11 cellular contexts compared by ENCODE assay signal in the genomic region with DNA sequence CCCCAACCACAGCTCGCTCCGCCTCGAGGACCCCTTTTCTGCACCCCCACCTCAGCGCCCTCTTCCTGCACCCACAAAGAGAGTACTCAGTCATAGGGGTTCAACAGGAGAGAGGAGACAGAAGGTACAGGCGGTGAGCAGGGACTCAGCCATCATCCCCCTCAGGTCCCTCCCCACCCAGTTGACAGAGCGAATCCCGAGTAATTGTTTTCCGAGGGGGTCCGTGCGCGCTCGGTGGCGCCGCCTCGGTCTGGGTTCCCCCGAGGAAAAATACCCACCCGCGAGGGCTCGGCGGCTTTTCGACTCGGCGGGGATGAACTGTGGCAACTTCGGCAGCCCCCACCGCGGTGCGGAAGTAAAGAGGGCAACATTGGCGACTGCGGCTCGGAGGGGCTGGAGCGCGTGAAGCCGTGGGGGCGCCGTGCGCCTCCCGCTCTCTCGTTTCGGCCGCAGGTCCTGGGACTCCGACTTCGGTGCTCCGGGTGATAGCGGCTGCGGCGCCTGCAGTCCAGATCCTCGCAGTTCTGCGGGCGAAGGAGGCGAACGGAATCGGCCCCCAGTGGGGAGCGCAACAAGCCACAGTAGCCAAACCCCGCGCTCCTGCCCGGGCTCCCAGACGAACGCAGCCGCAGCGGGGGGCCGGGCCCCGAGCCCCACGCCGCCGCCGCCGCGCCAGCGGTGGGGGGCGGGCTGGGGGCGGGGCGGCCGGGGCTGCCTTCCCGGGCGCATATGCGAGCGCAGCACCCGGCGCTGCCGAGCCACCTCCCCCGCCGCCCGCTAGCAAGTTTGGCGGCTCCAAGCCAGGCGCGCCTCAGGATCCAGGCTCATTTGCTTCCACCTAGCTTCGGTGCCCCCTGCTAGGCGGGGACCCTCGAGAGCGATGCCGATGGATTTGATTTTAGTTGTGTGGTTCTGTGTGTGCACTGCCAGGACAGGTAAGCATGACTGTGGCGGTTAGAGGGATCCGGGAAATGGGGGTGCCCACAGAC. TPM values are rescaled to one million over a fixed set of nuclear protein-coding genes. Genes with fewer than 3 reads are reported as not detected.
DNase-seq lines count a peak whose midpoint lies in the region; ATAC-seq, FAIRE-seq and TF ChIP-seq lines count a peak whose summit lies in the region.
"Had no signal": no experiment of that assay in that cellular context is flagged by ENCODE, and none has a peak within 500 bp of the region (broad histone marks: within the 10 kb centered on the region; RNA-seq: fewer than 3 reads in every experiment).

A gene (plus strand): TSS at position 743 of the 989 bp plus-strand sequence.

- peaks cover 0 to 14% (median 5%) of the 10 kb centered on the region in 9 donors for H3K4me1 ChIP-seq in heart right ventricle
- H3K4me1 ChIP-seq in adipocyte (ENCODE audit: control insufficient read depth, insufficient read depth, low read length): no peaks in the 10 kb centered on the region
- no peaks in the 10 kb centered on the region for H3K4me1 ChIP-seq in Caco-2

- H3K36me3 ChIP-seq in heart right ventricle (no peaks in the 10 kb centered on the region), adipocyte (ENCODE audit: control insufficient read depth, insufficient read depth, low read length, severe bottlenecking) (no peaks in the 10 kb centered on the region), Caco-2 (ENCODE audit: control insufficient read depth, insufficient read depth, low read length) (no peaks in the 10 kb centered on the region)

- H3K27me3 Mint-ChIP-seq in memory B cell (peaks cover 28% of the 10 kb centered on the region), Caco-2 (ENCODE audit: insufficient read depth, unreplicated experiment) (peaks cover 19% of the 10 kb centered on the region)

- intact Hi-C loops in heart right ventricle (cut with DNase I): no loop called here
- intact Hi-C loops in Right ventricle myocardium superior (cut with DNase I): no loop called here
- intact Hi-C loops in Caco-2 (cut with micrococcal nuclease; ENCODE audit: unreplicated experiment): no loop called here

- no peaks in the 10 kb centered on the region for H3K9me3 Mint-ChIP-seq in memory B cell
- no peaks in the 10 kb centered on the region for H3K9me3 Mint-ChIP-seq in Caco-2 (ENCODE audit: unreplicated experiment)

- H3K36me3 Mint-ChIP-seq in memory B cell (no peaks in the 10 kb centered on the region), Caco-2 (ENCODE audit: insufficient read depth, unreplicated experiment) (no peaks in the 10 kb centered on the region)

- ATAC-seq in heart right ventricle: no peak
- no peak for ATAC-seq in Right ventricle myocardium superior (ENCODE audit: poor library complexity)
- ATAC-seq in memory B cell (ENCODE audit: low read depth): no peak
- no peak for ATAC-seq in GM19395 (IDR thresholded peaks at IDR 0.05; ENCODE audit: unreplicated experiment)

- 1% methylated on average over 85 to 93 of the region's 93 CpGs for WGBS in heart right ventricle, 2 donors

- no peak within 1 kb of the TSS for H3K27ac ChIP-seq in heart right ventricle

- H3K27me3 ChIP-seq in heart right ventricle (peaks cover 4 to 88% (median 73%) of the 10 kb centered on the region in 7 donors), adipocyte (replicated peaks; ENCODE audit: control insufficient read depth, insufficient read depth, low read length) (peaks cover 64% of the 10 kb centered on the region), Caco-2 (replicated peaks; ENCODE audit: control insufficient read depth, insufficient read depth, low read length) (no peaks in the 10 kb centered on the region)

- H3K27ac Mint-ChIP-seq in memory B cell: no peak within 1 kb of the TSS
- no peak within 1 kb of the TSS for H3K27ac Mint-ChIP-seq in Caco-2 (ENCODE audit: unreplicated experiment)

- no TSS peak for BruUV-seq in Caco-2 (replicated peaks; lab: Mats Ljungman, UMichigan)

- no peak for FAIRE-seq in urothelium cell line (lab: Jason Lieb, UNC)

- CTCF ChIA-PET in Caco-2 (lab: Charles Lee): no interaction called here

- no peak within 1 kb of the TSS for H3K9ac ChIP-seq in adipocyte (ENCODE audit: low read length)

- peak within 1 kb of the TSS in 9 of 10 donors; percentile 9 to 42 (median 19) for H3K4me3 ChIP-seq in heart right ventricle
- peak within 1 kb of the TSS; percentile 37 for H3K4me3 ChIP-seq in adipocyte (ENCODE audit: low read length)
- no peak within 1 kb of the TSS for H3K4me3 ChIP-seq in Caco-2 (ENCODE audit: low read depth, low read length)

- peak within 1 kb of the TSS; percentile 9 for H3K4me3 Mint-ChIP-seq in memory B cell
- no peak within 1 kb of the TSS for H3K4me3 Mint-ChIP-seq in Caco-2 (ENCODE audit: unreplicated experiment)

- TF ChIP-seq CTCF in heart right ventricle (IDR thresholded peaks at IDR 0.05) (no peak), Caco-2 (IDR thresholded peaks at IDR 0.05; ENCODE audit: insufficient read depth in 1 of 2, low read depth in 1 of 2, low read length in 1 of 2, severe bottlenecking in 1 of 2, unreplicated experiment in 1 of 2) (no peak)

- peaks cover 6% of the 10 kb centered on the region for H3K4me1 Mint-ChIP-seq in memory B cell
- H3K4me1 Mint-ChIP-seq in Caco-2 (ENCODE audit: low read depth, unreplicated experiment): no peaks in the 10 kb centered on the region

- POLR2A ChIA-PET in Caco-2 (lab: Charles Lee): no interaction called here

- DNase-seq in heart right ventricle (no peak), Right ventricle myocardium superior (no peak), adipocyte (ENCODE audit: low read depth) (no peak), memory B cell (ENCODE audit: low spot score in 2 of 2) (no peak), urothelium cell line (ENCODE audit: low spot score) (peak; percentile 61), Caco-2 (no peak)
- no peak for DNase-seq in stimulated activated CD4-positive, alpha-beta T cell treated with anti-CD3 and anti-CD28 coated beads, Interleukin-2, amount 100 ng/mL, for 48 hours
- DNase-seq: activated naive CD4-positive, alpha-beta T cell treated with Interleukin-2 at 50 U/mL for 16 hours; stimulated activated CD4-positive, alpha-beta T cell treated with anti-CD3 and anti-CD28 coated beads, Interleukin-4, amount 100 ng/mL, for 1 hour; T-helper 1 cell had no signal

- H3K9me3 ChIP-seq in heart right ventricle (no peaks in the 10 kb centered on the region), adipocyte (ENCODE audit: control insufficient read depth, low read length) (peaks cover 9% of the 10 kb centered on the region), Caco-2 (no peaks in the 10 kb centered on the region)

RNA-seq across cellular contexts. Expression of the gene that starts here (rescaled TPM):
- not detected for total RNA-seq in heart right ventricle
- not detected for polyA plus RNA-seq in heart right ventricle
- total RNA-seq in Right ventricle myocardium superior: not detected
- not detected in 2 replicates for total RNA-seq in Caco-2 (2022)
